In genomic region chr21:17613242-17613676, GRCh38 we compare ENCODE assay signal across 1 cellular context.
TF ChIP-seq lines count a peak whose summit lies in the region.

No MANE protein-coding gene starts in this region.

TF ChIP-seq in IMR-90, 13 proteins besides CTCF, POLR2A, EP300 and RAD21 (continued from another document):
- TF ChIP-seq USF2 (IDR thresholded peaks at IDR 0.05; ENCODE audit: low read depth, low read length), result no peak
TF ChIP-seq in IMR-90: peak in this region for 0.
